Comparison of ENCODE assay signal across 15 cellular contexts in genomic region chr17:8803531-8804416, GRCh38. TPM values are rescaled to one million over a fixed set of nuclear protein-coding genes. Genes with fewer than 3 reads are reported as not detected.
A peak's percentile ranks its signal among the peaks of the same experiment; 100 is the strongest.
DNase-seq lines count a peak whose midpoint lies in the region; TF ChIP-seq lines count a peak whose summit lies in the region.
"Had no signal": no experiment of that assay in that cellular context is flagged by ENCODE, and none has a peak within 500 bp of the region (broad histone marks: within the 10 kb centered on the region; RNA-seq: fewer than 3 reads in every experiment).

No MANE protein-coding gene starts in this region.

- H3K79me2 ChIP-seq in neural progenitor cell (ENCODE audit: low read depth): no peaks in the 10 kb centered on the region

- no peak for TF ChIP-seq EP300 in tibial nerve (IDR thresholded peaks at IDR 0.05)

- H3K4me3 Mint-ChIP-seq in neural progenitor cell: no peak overlapping the region
- H3K4me3 Mint-ChIP-seq: activated CD4-positive, alpha-beta T cell treated with anti-CD3 and anti-CD28 coated beads, Interleukin-2, amount 10 ng/mL, durations not matched to agents 7 days and 5 days; T-helper 17 cell had no signal

- WGBS in tibial nerve, 2 donors: 68 to 73% methylated on average over 17 to 19 of the region's 19 CpGs

- H3K27ac Mint-ChIP-seq in neural progenitor cell: no peak overlapping the region
- H3K27ac Mint-ChIP-seq: activated CD4-positive, alpha-beta T cell treated with anti-CD3 and anti-CD28 coated beads, Interleukin-2, amount 10 ng/mL, durations not matched to agents 7 days and 5 days; T-helper 17 cell had no signal

- no peak overlapping the region for H3K9ac ChIP-seq in neural progenitor cell
- H3K9ac ChIP-seq: KMS-11 had no signal

- peaks cover 4% of the 10 kb centered on the region for H3K4me1 Mint-ChIP-seq in neural progenitor cell
- H3K4me1 Mint-ChIP-seq: activated CD4-positive, alpha-beta T cell treated with anti-CD3 and anti-CD28 coated beads, Interleukin-2, amount 10 ng/mL, durations not matched to agents 7 days and 5 days had no signal

- no peak for TF ChIP-seq POLR2A in tibial nerve (IDR thresholded peaks at IDR 0.05)

- no peaks in the 10 kb centered on the region for H4K20me1 ChIP-seq in neural progenitor cell (ENCODE audit: low read depth)

- H3K27ac ChIP-seq in WERI-Rb-1: no peak overlapping the region
- H3K27ac ChIP-seq in neural progenitor cell: no peak overlapping the region
- no peak overlapping the region for H3K27ac ChIP-seq in tibial nerve
- H3K27ac ChIP-seq: ascending aorta, KMS-11, pancreas had no signal

- peak; percentile 11 for DNase-seq in SIG-M5 treated with dmso at 0.1 percent for 504 hours (lab: John Stamatoyannopoulos, UW; ENCODE audit: unreplicated experiment)
- DNase-seq in SIG-M5 (lab: John Stamatoyannopoulos, UW): no peak
- DNase-seq in HT1080 (ENCODE audit: low read depth): peak; percentile 9
- DNase-seq in WERI-Rb-1: peak; percentile 73
- no peak for DNase-seq in neural progenitor cell (ENCODE audit: low spot score)
- DNase-seq in A172 (ENCODE audit: low spot score): no peak
- DNase-seq in tibial nerve (ENCODE audit: low spot score in 2 of 2): no peak
- DNase-seq in HK-2 (ENCODE audit: unreplicated experiment): no peak
- DNase-seq: activated CD4-positive, alpha-beta T cell treated with anti-CD3 and anti-CD28 coated beads, Interleukin-2, amount 10 ng/mL, durations not matched to agents 7 days and 5 days; midbrain; NCI-H2029 treated with DMSO at 0.1 percent for 48 hours; pancreas; T-helper 17 cell had no signal

- TF ChIP-seq CTCF in WERI-Rb-1 (IDR thresholded peaks at IDR 0.05; ENCODE audit: low read depth, low read length): peak; percentile 79
- TF ChIP-seq CTCF in neural progenitor cell (IDR thresholded peaks at IDR 0.05): peak; percentile 8
- TF ChIP-seq CTCF in tibial nerve (IDR thresholded peaks at IDR 0.05): no peak

- H3K9me3 Mint-ChIP-seq in neural progenitor cell: peaks cover 4% of the 10 kb centered on the region

- H3K4me1 ChIP-seq in neural progenitor cell (peaks cover 3% of the 10 kb centered on the region), tibial nerve (peaks cover 0 to 7% (median 3%) of the 10 kb centered on the region in 4 donors)
- H3K4me1 ChIP-seq: ascending aorta had no signal

- H3K36me3 ChIP-seq in WERI-Rb-1 (no peaks in the 10 kb centered on the region), neural progenitor cell (no peaks in the 10 kb centered on the region), tibial nerve (no peaks in the 10 kb centered on the region)
- H3K36me3 ChIP-seq: ascending aorta, pancreas had no signal

- no peak overlapping the region for H2AFZ ChIP-seq in neural progenitor cell (replicated peaks)

- no peak overlapping the region for H3K4me3 ChIP-seq in WERI-Rb-1 (ENCODE audit: low read depth, low read length)
- no peak overlapping the region for H3K4me3 ChIP-seq in neural progenitor cell
- H3K4me3 ChIP-seq in tibial nerve: no peak overlapping the region
- H3K4me3 ChIP-seq: ascending aorta, pancreas had no signal

- H3K27me3 ChIP-seq in WERI-Rb-1 (ENCODE audit: insufficient read depth, low read depth, severe bottlenecking): no peaks in the 10 kb centered on the region
- peaks cover 14% of the 10 kb centered on the region for H3K27me3 ChIP-seq in neural progenitor cell
- H3K27me3 ChIP-seq in tibial nerve: peaks cover 0 to 11% of the 10 kb centered on the region in 2 donors
- H3K27me3 ChIP-seq: pancreas had no signal

- H3K9me3 ChIP-seq in WERI-Rb-1 (ENCODE audit: severe bottlenecking): no peaks in the 10 kb centered on the region
- no peaks in the 10 kb centered on the region for H3K9me3 ChIP-seq in neural progenitor cell (ENCODE audit: low read depth)
- peaks cover 0 to 7% (median 0%) of the 10 kb centered on the region in 4 donors for H3K9me3 ChIP-seq in tibial nerve
- H3K9me3 ChIP-seq: pancreas had no signal

- no peaks in the 10 kb centered on the region for H3F3A ChIP-seq in neural progenitor cell (ENCODE audit: low read depth)

- no peaks in the 10 kb centered on the region for H3K36me3 Mint-ChIP-seq in neural progenitor cell

- no peak overlapping the region for H3K4me2 ChIP-seq in neural progenitor cell
- H3K4me2 ChIP-seq: KMS-11 had no signal

- peaks cover 30% of the 10 kb centered on the region for H3K27me3 Mint-ChIP-seq in neural progenitor cell (ENCODE audit: insufficient read depth, low read depth)
- H3K27me3 Mint-ChIP-seq: activated CD4-positive, alpha-beta T cell treated with anti-CD3 and anti-CD28 coated beads, Interleukin-2, amount 10 ng/mL, durations not matched to agents 7 days and 5 days; T-helper 17 cell had no signal

RNA-seq across cellular contexts. Expression of gene MFSD6L, which starts 4.6 kb away (rescaled TPM):
- total RNA-seq in HT1080 (2014; rRNA removed; shearing (Covaris generic)): not detected in 2 replicates
- not detected in 2 replicates for polyA plus RNA-seq in HT1080 (2015; cell fraction: cytosol; rRNA removed)
- polyA plus RNA-seq in HT1080 (2015; cell fraction: nucleus; rRNA removed): not detected in 2 replicates
- not detected in 2 replicates for total RNA-seq in neural progenitor cell (ENCODE audit: low replicate concordance)
- total RNA-seq in A172 (2014; rRNA removed; shearing (Covaris generic)): not detected in 2 replicates
- total RNA-seq in tibial nerve: not detected
- total RNA-seq: ascending aorta, T-helper 17 cell had no signal

RNA-seq across cellular contexts. Expression of gene SPDYE4, which starts 45.4 kb away (rescaled TPM):
- total RNA-seq in HT1080 (2014; rRNA removed; shearing (Covaris generic)): not detected in 2 replicates
- polyA plus RNA-seq in HT1080 (2015; cell fraction: cytosol; rRNA removed): not detected in 2 replicates
- not detected in 2 replicates for polyA plus RNA-seq in HT1080 (2015; cell fraction: nucleus; rRNA removed)
- not detected in 2 replicates for total RNA-seq in neural progenitor cell (ENCODE audit: low replicate concordance)
- not detected in 2 replicates for total RNA-seq in A172 (2014; rRNA removed; shearing (Covaris generic))
- total RNA-seq in tibial nerve: not detected
- total RNA-seq: activated CD4-positive, alpha-beta T cell treated with anti-CD3 and anti-CD28 coated beads, Interleukin-2, amount 10 ng/mL, durations not matched to agents 7 days and 5 days; ascending aorta; T-helper 17 cell had no signal
- polyA plus RNA-seq: pancreas had no signal

RNA-seq across cellular contexts. Expression of gene CCDC42, which starts 59.1 kb away (rescaled TPM):
- total RNA-seq in HT1080 (2014; rRNA removed; shearing (Covaris generic)): not detected in 2 replicates
- not detected in 2 replicates for polyA plus RNA-seq in HT1080 (2015; cell fraction: cytosol; rRNA removed)
- not detected in 2 replicates for polyA plus RNA-seq in HT1080 (2015; cell fraction: nucleus; rRNA removed)
- total RNA-seq in neural progenitor cell (ENCODE audit: low replicate concordance) (not detected in 2 replicates), tibial nerve (not detected)
- not detected in 2 replicates for total RNA-seq in A172 (2014; rRNA removed; shearing (Covaris generic))
- total RNA-seq: ascending aorta, pancreas had no signal

Comparison
In these comparisons a context has a peak if more than half of its experiments do, and no peak if none do; other contexts are left out.
1. DNase-seq: peak in SIG-M5 treated with dmso at 0.1 percent for 504 hours (single experiment), HT1080 (single experiment) and WERI-Rb-1 (single experiment); none in SIG-M5 (single experiment), neural progenitor cell (single experiment), A172 (single experiment), tibial nerve (0 of 2) and HK-2 (single experiment).
2. CTCF ChIP-seq: peak in WERI-Rb-1 (single experiment) and neural progenitor cell (single experiment); none in tibial nerve (0 of 5).